Comparison of ENCODE assay signal across 6 cellular contexts in the genomic region with DNA sequence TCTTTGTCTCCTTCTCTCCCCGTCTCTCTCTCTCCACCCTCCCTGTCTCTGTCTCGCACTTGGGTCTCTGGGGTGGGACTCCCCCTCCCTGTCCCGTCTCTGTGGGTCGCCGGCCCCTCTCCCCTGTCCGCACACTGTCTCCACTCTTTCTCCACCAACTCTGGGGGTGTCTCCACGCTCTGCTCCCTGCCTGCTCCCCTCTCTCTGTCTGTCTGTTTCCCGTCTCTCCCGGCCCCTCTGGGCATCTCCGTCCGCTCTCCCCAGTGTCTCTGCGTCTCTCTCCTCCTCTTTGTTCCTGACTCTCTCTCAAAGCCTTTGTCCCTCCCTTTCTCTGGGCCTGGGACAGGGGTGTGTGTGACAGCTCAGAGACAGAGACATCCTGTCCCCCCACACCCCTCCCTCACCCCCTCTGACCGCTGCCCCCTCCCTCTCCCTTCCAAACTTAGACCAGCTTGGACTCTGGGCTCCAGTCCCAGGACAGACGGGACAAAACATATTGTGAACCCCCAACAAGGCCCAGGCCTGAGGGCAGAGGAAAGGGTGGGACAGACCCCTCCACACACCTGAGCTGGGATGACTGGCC. TPM values are rescaled to one million over a fixed set of nuclear protein-coding genes. Genes with fewer than 3 reads are reported as not detected.
DNase-seq lines count a peak whose midpoint lies in the region.
"Had no signal": no experiment of that assay in that cellular context is flagged by ENCODE, and none has a peak within 500 bp of the region (broad histone marks: within the 10 kb centered on the region; RNA-seq: fewer than 3 reads in every experiment).

No MANE protein-coding gene starts in this region.

- DNase-seq in iPS-NIHi11 (ENCODE audit: low spot score): peak; percentile 8
- no peak for DNase-seq in CD4-positive, alpha-beta memory T cell
- DNase-seq in NOMO-1 treated with DMSO at 0.1 percent for 48 hours (lab: John Stamatoyannopoulos, UW; ENCODE audit: unreplicated experiment): no peak
- DNase-seq: NCI-H2171 had no signal

- no peak overlapping the region for H3K4me3 ChIP-seq in CD4-positive, alpha-beta memory T cell (ENCODE audit: low read length in 2 of 2)

- peaks cover 18 to 27% of the 10 kb centered on the region in 2 donors for H3K27me3 Mint-ChIP-seq in CD4-positive, alpha-beta memory T cell

- H3K27ac ChIP-seq in CD4-positive, alpha-beta memory T cell (ENCODE audit: low read depth, low read length): no peak overlapping the region
- H3K27ac ChIP-seq: KMS-11 had no signal

- intact Hi-C loops in CD4-positive, alpha-beta memory T cell (cut with micrococcal nuclease): no loop called here

- no peaks in the 10 kb centered on the region for H3K27me3 ChIP-seq in CD4-positive, alpha-beta memory T cell (ENCODE audit: insufficient read depth, low read length)

- no peak overlapping the region for H3K4me3 Mint-ChIP-seq in CD4-positive, alpha-beta memory T cell

- no peaks in the 10 kb centered on the region for H3K4me1 Mint-ChIP-seq in CD4-positive, alpha-beta memory T cell

- CTCF ChIA-PET in CD4-positive, alpha-beta memory T cell (lab: Charles Lee; ENCODE audit: partially characterized antibody): no interaction called here

- peaks cover 0 to 2% (median 0%) of the 10 kb centered on the region in 8 donors for H3K9me3 Mint-ChIP-seq in CD4-positive, alpha-beta memory T cell

- H3K9ac ChIP-seq in ES-I3 (ENCODE audit: low read depth, low read length): peak overlapping the region; percentile 22; the same call in 1 of the 2 replicates
- H3K9ac ChIP-seq: KMS-11 had no signal

- no peaks in the 10 kb centered on the region for H3K9me3 ChIP-seq in ES-I3 (ENCODE audit: control insufficient read depth, insufficient read depth, low read length)
- no peaks in the 10 kb centered on the region for H3K9me3 ChIP-seq in CD4-positive, alpha-beta memory T cell (ENCODE audit: control insufficient read depth in 1 of 2, low read length in 2 of 2)

- no peaks in the 10 kb centered on the region; the same call in 1 of the 2 replicates for H3K36me3 ChIP-seq in ES-I3 (ENCODE audit: insufficient read depth, low read length)
- H3K36me3 ChIP-seq in CD4-positive, alpha-beta memory T cell (ENCODE audit: insufficient read depth, low read length): no peaks in the 10 kb centered on the region

- no peak overlapping the region for H3K27ac Mint-ChIP-seq in CD4-positive, alpha-beta memory T cell

- POLR2A ChIA-PET in CD4-positive, alpha-beta memory T cell (lab: Charles Lee; ENCODE audit: partially characterized antibody): no interaction called here

- H3K4me1 ChIP-seq in ES-I3 (ENCODE audit: insufficient read depth, low read length): peaks cover 34% of the 10 kb centered on the region; the same call in 1 of the 2 replicates
- H3K4me1 ChIP-seq in CD4-positive, alpha-beta memory T cell (ENCODE audit: insufficient read depth, low read length): no peaks in the 10 kb centered on the region

- no peaks in the 10 kb centered on the region for H3K36me3 Mint-ChIP-seq in CD4-positive, alpha-beta memory T cell

RNA-seq across cellular contexts. Expression of a gene that starts 0.7 kb away (rescaled TPM):
- not detected for total RNA-seq in CD4-positive, alpha-beta memory T cell
- not detected for polyA plus RNA-seq in CD4-positive, alpha-beta memory T cell

RNA-seq across cellular contexts. Expression of a gene that starts 9.1 kb away (rescaled TPM):
- not detected for total RNA-seq in CD4-positive, alpha-beta memory T cell
- not detected for polyA plus RNA-seq in CD4-positive, alpha-beta memory T cell

RNA-seq across cellular contexts. Expression of a gene that starts 34.6 kb away (rescaled TPM):
- 1 to 10 TPM; 8.0 to 9.6 TPM for total RNA-seq in CD4-positive, alpha-beta memory T cell
- polyA plus RNA-seq in CD4-positive, alpha-beta memory T cell: under 1 TPM in 1 of 2 donors, not detected in 1; 0.62 TPM

RNA-seq across cellular contexts. Expression of a gene that starts 53.3 kb away (rescaled TPM):
- total RNA-seq in CD4-positive, alpha-beta memory T cell: 10 to 100 TPM; 20.8 to 26.4 TPM
- 1 to 10 TPM in 1 of 2 donors, under 1 TPM in 1; 0.99 to 5.3 TPM for polyA plus RNA-seq in CD4-positive, alpha-beta memory T cell

RNA-seq across cellular contexts. Expression of a gene that starts 54.1 kb away (rescaled TPM):
- total RNA-seq in CD4-positive, alpha-beta memory T cell: 10 to 100 TPM; 31.2 to 34.0 TPM
- polyA plus RNA-seq in CD4-positive, alpha-beta memory T cell: 10 to 100 TPM; 26.2 to 40.1 TPM
